Comparison of ENCODE assay signal across 26 cellular contexts in genomic region chr10:69340695-69341094, GRCh38.
DNase-seq lines count a peak whose midpoint lies in the region; ATAC-seq and TF ChIP-seq lines count a peak whose summit lies in the region.
"Had no signal": no experiment of that assay in that cellular context is flagged by ENCODE, and none has a peak within 500 bp of the region (broad histone marks: within the 10 kb centered on the region; RNA-seq: fewer than 3 reads in every experiment).

No MANE protein-coding gene starts in this region.

- peaks cover 78% of the 10 kb centered on the region for H3K4me1 ChIP-seq in CD4-positive, alpha-beta memory T cell (ENCODE audit: insufficient read depth, low read length)
- H3K4me1 ChIP-seq in esophagus (ENCODE audit: control insufficient read depth in 2 of 2, insufficient read depth in 2 of 2, low read length in 1 of 2) (peaks cover 12 to 51% of the 10 kb centered on the region in 2 donors), neuronal stem cell (ENCODE audit: control insufficient read depth in 2 of 2, insufficient read depth in 1 of 2, low read depth in 1 of 2, low read length in 2 of 2) (peaks cover 19 to 31% of the 10 kb centered on the region in 2 donors), A673 (ENCODE audit: insufficient read depth, low read length, poor library complexity, severe bottlenecking) (peaks cover 35% of the 10 kb centered on the region)

- no peak overlapping the region for H2AK5ac ChIP-seq in neuronal stem cell (ENCODE audit: low read depth, low read length)

- no peaks in the 10 kb centered on the region for H3K9me3 ChIP-seq in CD4-positive, alpha-beta memory T cell (ENCODE audit: control insufficient read depth in 1 of 2, low read length in 2 of 2)
- H3K9me3 ChIP-seq in esophagus (ENCODE audit: control insufficient read depth in 2 of 2, insufficient read depth in 1 of 2, low read depth in 1 of 2, low read length in 1 of 2) (no peaks in the 10 kb centered on the region), neuronal stem cell (replicated peaks in 1 of 2; ENCODE audit: control insufficient read depth in 2 of 2, insufficient read depth in 1 of 2, low read depth in 1 of 2, low read length in 2 of 2) (no peaks in the 10 kb centered on the region), A673 (ENCODE audit: low read depth, low read length, poor library complexity, severe bottlenecking) (no peaks in the 10 kb centered on the region)
- H3K9me3 ChIP-seq: ovary, testis had no signal

- H3K9ac ChIP-seq in neuronal stem cell (ENCODE audit: low read depth, low read length, poor library complexity): no peak overlapping the region

- H2BK12ac ChIP-seq in neuronal stem cell (ENCODE audit: low read length): peak overlapping the region; percentile 36

- no peak overlapping the region for H3K18ac ChIP-seq in neuronal stem cell (ENCODE audit: low read length)

- H2BK5ac ChIP-seq in neuronal stem cell (ENCODE audit: low read length): no peak overlapping the region

- H3K36me3 ChIP-seq in CD4-positive, alpha-beta memory T cell (ENCODE audit: insufficient read depth, low read length): peaks cover 8% of the 10 kb centered on the region
- H3K36me3 ChIP-seq in esophagus (ENCODE audit: control insufficient read depth in 2 of 2, insufficient read depth in 2 of 2, low read length in 1 of 2) (peaks cover 0 to 9% of the 10 kb centered on the region in 2 donors), neuronal stem cell (replicated peaks in 1 of 2; ENCODE audit: control insufficient read depth in 2 of 2, insufficient read depth in 2 of 2, low read length in 2 of 2) (peaks cover 0 to 11% of the 10 kb centered on the region in 2 donors), A673 (ENCODE audit: insufficient read depth, low read length, poor library complexity, severe bottlenecking) (peaks cover 6% of the 10 kb centered on the region)
- H3K36me3 ChIP-seq: ovary had no signal

- in situ Hi-C loops in ACHN (cut with HindIII; ENCODE audit: low pct_ligation_motif_present, low pct_unique_long_range_greater_than_20kb, low sequenced_read_pairs): no loop called here

- DNase-seq in CD4-positive, alpha-beta memory T cell: no peak
- DNase-seq in WTC11 (ENCODE audit: low spot score) (no peak), neuronal stem cell (ENCODE audit: low spot score) (no peak), A673 (ENCODE audit: low spot score) (no peak), ACHN (no peak)
- no peak for DNase-seq in natural killer cell treated with Interleukin-12 subunit alpha and Interleukin-12 subunit beta and Interleukin-15 and Interleukin-18, amount 100 ng/mL, for 72 hours (ENCODE audit: low spot score)
- DNase-seq: activated CD4-positive, alpha-beta memory T cell treated with anti-CD3 and anti-CD28 coated beads, Interleukin-2, amount 10 ng/mL, durations not matched to agents 7 days and 5 days; activated effector memory CD4-positive, alpha-beta T cell treated with anti-CD3 and anti-CD28 coated beads, Interleukin-2, amount 50 U/mL, for 16 hours; CD8-positive, alpha-beta memory T cell; cortex of kidney; DMS53; head of caudate nucleus; NCI-H1105 treated with DMSO at 0.1 percent for 48 hours; NCI-H2081 treated with DMSO at 0.1 percent for 48 hours; NCI-H345; ovary; PC-3; right cardiac atrium; SIG-M5; stimulated activated CD4-positive, alpha-beta T cell treated with anti-CD3 and anti-CD28 coated beads, Interleukin-12 subunit alpha, Interleukin-12 subunit beta, amount 100 ng/mL, for 4 hours; stimulated activated CD4-positive, alpha-beta T cell treated with anti-CD3 and anti-CD28 coated beads, Interleukin-4, amount 100 ng/mL, for 24 hours; stimulated activated naive B cell treated with anti-CD40 and anti-IgM and Interleukin-4, amounts not matched to agents 10 μg/mL and 1 μg/mL and 100 μg/mL, for 72 hours; T-cell; testis had no signal

- H3K23ac ChIP-seq in neuronal stem cell (ENCODE audit: low read depth, low read length, poor library complexity): peak overlapping the region; percentile 57

- TF ChIP-seq CTCF in WTC11 (IDR thresholded peaks at IDR 0.05) (no peak), A673 (conservative IDR thresholded peaks at IDR 0.05; ENCODE audit: low read depth, low read length) (no peak)

- POLR2A ChIA-PET in CD4-positive, alpha-beta memory T cell (lab: Charles Lee; ENCODE audit: partially characterized antibody): interaction anchor here (1.7 kb wide), 1 partner anchor 22 kb away, joined by 5 read pairs; no protein-coding TSS in a partner anchor
- POLR2A ChIA-PET in WTC11 (lab: Charles Lee) (no interaction called here), A673 (lab: Charles Lee; ENCODE audit: low non-redundant PET) (no interaction called here)

- peak overlapping the region in 1 of 8 donors; percentile 7 for H3K4me3 Mint-ChIP-seq in CD4-positive, alpha-beta memory T cell
- no peak overlapping the region for H3K4me3 Mint-ChIP-seq in WTC11
- no peak overlapping the region for H3K4me3 Mint-ChIP-seq in natural killer cell treated with Interleukin-12 subunit alpha and Interleukin-12 subunit beta and Interleukin-15 and Interleukin-18, amount 100 ng/mL, for 72 hours
- H3K4me3 Mint-ChIP-seq: activated CD4-positive, alpha-beta memory T cell treated with anti-CD3 and anti-CD28 coated beads, Interleukin-2, amount 10 ng/mL, durations not matched to agents 7 days and 5 days; stimulated activated naive B cell treated with anti-CD40 and anti-IgM and Interleukin-4, amounts not matched to agents 10 μg/mL and 1 μg/mL and 100 μg/mL, for 72 hours; T-cell had no signal

- no peak overlapping the region for H2AFZ ChIP-seq in neuronal stem cell (ENCODE audit: low read length)

- H2BK15ac ChIP-seq in neuronal stem cell (ENCODE audit: low read length): no peak overlapping the region

- BruUV-seq in A673 (replicated peaks; lab: Mats Ljungman, UMichigan): no TSS peak

- H3K9me3 Mint-ChIP-seq in CD4-positive, alpha-beta memory T cell: no peaks in the 10 kb centered on the region
- H3K9me3 Mint-ChIP-seq in WTC11: no peaks in the 10 kb centered on the region
- H3K9me3 Mint-ChIP-seq in natural killer cell treated with Interleukin-12 subunit alpha and Interleukin-12 subunit beta and Interleukin-15 and Interleukin-18, amount 100 ng/mL, for 72 hours: no peaks in the 10 kb centered on the region
- H3K9me3 Mint-ChIP-seq: activated CD4-positive, alpha-beta memory T cell treated with anti-CD3 and anti-CD28 coated beads, Interleukin-2, amount 10 ng/mL, durations not matched to agents 7 days and 5 days; CD8-positive, alpha-beta memory T cell; stimulated activated naive B cell treated with anti-CD40 and anti-IgM and Interleukin-4, amounts not matched to agents 10 μg/mL and 1 μg/mL and 100 μg/mL, for 72 hours; T-cell had no signal

- H3K27ac ChIP-seq in CD4-positive, alpha-beta memory T cell (ENCODE audit: low read depth, low read length): no peak overlapping the region
- H3K27ac ChIP-seq in esophagus (ENCODE audit: low read depth in 2 of 2, low read length in 1 of 2): peak overlapping the region; percentile 62 to 88
- no peak overlapping the region for H3K27ac ChIP-seq in neuronal stem cell (replicated peaks; ENCODE audit: low read length)
- H3K27ac ChIP-seq in A673 (ENCODE audit: low read depth, low read length, poor library complexity, severe bottlenecking): no peak overlapping the region
- H3K27ac ChIP-seq: ovary, testis had no signal

- CTCF ChIA-PET in CD4-positive, alpha-beta memory T cell (lab: Charles Lee; ENCODE audit: partially characterized antibody): no interaction called here
- CTCF ChIA-PET in WTC11 (lab: Charles Lee): no interaction called here
- CTCF ChIA-PET in A673 (lab: Charles Lee): no interaction called here

- intact Hi-C loops in CD4-positive, alpha-beta memory T cell (cut with micrococcal nuclease): no loop called here
- intact Hi-C loops in A673 (cut with micrococcal nuclease; ENCODE audit: unreplicated experiment): no loop called here

- peaks cover 24% of the 10 kb centered on the region in 2 donors for H3K36me3 Mint-ChIP-seq in CD4-positive, alpha-beta memory T cell
- H3K36me3 Mint-ChIP-seq in WTC11: peaks cover 26% of the 10 kb centered on the region
- H3K36me3 Mint-ChIP-seq in natural killer cell treated with Interleukin-12 subunit alpha and Interleukin-12 subunit beta and Interleukin-15 and Interleukin-18, amount 100 ng/mL, for 72 hours: peaks cover 4% of the 10 kb centered on the region

- peaks cover 53 to 91% (median 74%) of the 10 kb centered on the region in 4 donors for H3K4me1 Mint-ChIP-seq in CD4-positive, alpha-beta memory T cell
- H3K4me1 Mint-ChIP-seq in WTC11: peaks cover 85% of the 10 kb centered on the region
- peaks cover 57 to 59% of the 10 kb centered on the region in 2 donors for H3K4me1 Mint-ChIP-seq in natural killer cell treated with Interleukin-12 subunit alpha and Interleukin-12 subunit beta and Interleukin-15 and Interleukin-18, amount 100 ng/mL, for 72 hours (ENCODE audit: low read depth in 2 of 2)

- H3K27me3 Mint-ChIP-seq in CD4-positive, alpha-beta memory T cell: no peaks in the 10 kb centered on the region
- H3K27me3 Mint-ChIP-seq in WTC11 (ENCODE audit: low read depth): no peaks in the 10 kb centered on the region
- no peaks in the 10 kb centered on the region for H3K27me3 Mint-ChIP-seq in natural killer cell treated with Interleukin-12 subunit alpha and Interleukin-12 subunit beta and Interleukin-15 and Interleukin-18, amount 100 ng/mL, for 72 hours
- H3K27me3 Mint-ChIP-seq: activated CD4-positive, alpha-beta memory T cell treated with anti-CD3 and anti-CD28 coated beads, Interleukin-2, amount 10 ng/mL, durations not matched to agents 7 days and 5 days; CD8-positive, alpha-beta memory T cell; stimulated activated naive B cell treated with anti-CD40 and anti-IgM and Interleukin-4, amounts not matched to agents 10 μg/mL and 1 μg/mL and 100 μg/mL, for 72 hours; T-cell had no signal

- no peak overlapping the region for H4K91ac ChIP-seq in neuronal stem cell (ENCODE audit: low read depth, low read length, poor library complexity)

- H3K79me1 ChIP-seq in neuronal stem cell (ENCODE audit: low read depth, low read length): peaks cover 3% of the 10 kb centered on the region

- no peak overlapping the region for H4K8ac ChIP-seq in neuronal stem cell (ENCODE audit: low read depth, low read length)

- H3K4me2 ChIP-seq in neuronal stem cell (ENCODE audit: insufficient read depth, low read length, poor library complexity, severe bottlenecking): no peak overlapping the region

- no peak overlapping the region for H3K4me3 ChIP-seq in CD4-positive, alpha-beta memory T cell (ENCODE audit: low read length in 2 of 2)
- no peak overlapping the region for H3K4me3 ChIP-seq in esophagus (ENCODE audit: low read depth in 1 of 2, low read length in 2 of 2)
- no peak overlapping the region for H3K4me3 ChIP-seq in neuronal stem cell (ENCODE audit: low read length in 2 of 2)
- no peak overlapping the region for H3K4me3 ChIP-seq in A673 (ENCODE audit: low read depth, low read length, poor library complexity, severe bottlenecking)
- H3K4me3 ChIP-seq: ovary, testis had no signal

- no peaks in the 10 kb centered on the region for H3K27me3 ChIP-seq in CD4-positive, alpha-beta memory T cell (ENCODE audit: insufficient read depth, low read length)
- H3K27me3 ChIP-seq in esophagus (ENCODE audit: control insufficient read depth in 1 of 2, insufficient read depth in 2 of 2, low read length in 2 of 2) (no peaks in the 10 kb centered on the region), neuronal stem cell (ENCODE audit: control insufficient read depth in 3 of 3, insufficient read depth in 3 of 3, low read depth in 1 of 3, low read length in 3 of 3) (no peaks in the 10 kb centered on the region), A673 (replicated peaks; ENCODE audit: insufficient read depth, low read depth, low read length, poor library complexity) (no peaks in the 10 kb centered on the region)
- H3K27me3 ChIP-seq: ovary, testis had no signal

- peak overlapping the region in 6 of 7 donors; percentile 24 to 85 (median 65) for H3K27ac Mint-ChIP-seq in CD4-positive, alpha-beta memory T cell
- H3K27ac Mint-ChIP-seq in WTC11: peak overlapping the region; percentile 91
- H3K27ac Mint-ChIP-seq in natural killer cell treated with Interleukin-12 subunit alpha and Interleukin-12 subunit beta and Interleukin-15 and Interleukin-18, amount 100 ng/mL, for 72 hours: no peak overlapping the region
- H3K27ac Mint-ChIP-seq: activated CD4-positive, alpha-beta memory T cell treated with anti-CD3 and anti-CD28 coated beads, Interleukin-2, amount 10 ng/mL, durations not matched to agents 7 days and 5 days; stimulated activated naive B cell treated with anti-CD40 and anti-IgM and Interleukin-4, amounts not matched to agents 10 μg/mL and 1 μg/mL and 100 μg/mL, for 72 hours had no signal

- H3K4ac ChIP-seq in neuronal stem cell (ENCODE audit: low read length): no peak overlapping the region

- ATAC-seq in WTC11: no peak
- no peak for ATAC-seq in natural killer cell treated with Interleukin-12 subunit alpha and Interleukin-12 subunit beta and Interleukin-15 and Interleukin-18, amount 100 ng/mL, for 72 hours
- ATAC-seq in GM18870 (IDR thresholded peaks at IDR 0.05; ENCODE audit: unreplicated experiment): no peak
- ATAC-seq: PC-3; right cardiac atrium; stimulated activated naive B cell treated with anti-CD40 and anti-IgM and Interleukin-4, amounts not matched to agents 10 μg/mL and 1 μg/mL and 100 μg/mL, for 72 hours; T-cell had no signal

- H3K14ac ChIP-seq in neuronal stem cell (ENCODE audit: low read length): peak overlapping the region; percentile 22

- 50 to 69% methylated on average over 9 of the region's 9 CpGs for WGBS in esophagus, 2 donors
- WGBS in neuronal stem cell (ENCODE audit: extremely low coverage in 2 of 2, insufficient read length in 2 of 2, insufficient replicate concordance in 1 of 2), 2 donors: no CpG with 5 or more reads among the region's 9 CpGs

- H2BK120ac ChIP-seq in neuronal stem cell (ENCODE audit: low read depth, low read length): no peak overlapping the region

Comparison
In these comparisons a context has a peak if more than half of its experiments do, and no peak if none do; other contexts are left out.
1. H3K27ac ChIP-seq: peak in esophagus (2 of 2); none in CD4-positive, alpha-beta memory T cell (single experiment), neuronal stem cell (single experiment) and A673 (single experiment).
2. H3K27ac Mint-ChIP-seq: peak in CD4-positive, alpha-beta memory T cell (6 of 7) and WTC11 (single experiment); none in natural killer cell treated with Interleukin-12 subunit alpha and Interleukin-12 subunit beta and Interleukin-15 and Interleukin-18, amount 100 ng/mL, for 72 hours (0 of 2).